In genomic region chr3:170364965-170365364, GRCh38 we compare ENCODE assay signal across 16 cellular contexts. TPM values are rescaled to one million over a fixed set of nuclear protein-coding genes. Genes with fewer than 3 reads are reported as not detected.
DNase-seq lines count a peak whose midpoint lies in the region; ATAC-seq and TF ChIP-seq lines count a peak whose summit lies in the region.
"Had no signal": no experiment of that assay in that cellular context is flagged by ENCODE, and none has a peak within 500 bp of the region (broad histone marks: within the 10 kb centered on the region; RNA-seq: fewer than 3 reads in every experiment).

No MANE protein-coding gene starts in this region.

- H3K27ac Mint-ChIP-seq in endodermal cell (no peak overlapping the region), nephron (no peak overlapping the region)
- H3K27ac Mint-ChIP-seq: CD8-positive, alpha-beta T cell had no signal

- no peaks in the 10 kb centered on the region for H3K27me3 Mint-ChIP-seq in endodermal cell (ENCODE audit: insufficient read depth)
- H3K27me3 Mint-ChIP-seq in nephron (ENCODE audit: low read depth): no peaks in the 10 kb centered on the region

- H3K4me1 Mint-ChIP-seq in endodermal cell (peaks cover 20% of the 10 kb centered on the region), nephron (peaks cover 39% of the 10 kb centered on the region)

- peaks cover 13% of the 10 kb centered on the region for H3F3A ChIP-seq in DOHH2 (ENCODE audit: control insufficient read depth, insufficient read depth)

- ATAC-seq in GM21717 (IDR thresholded peaks at IDR 0.05; ENCODE audit: unreplicated experiment) (no peak), left cardiac atrium (no peak)
- ATAC-seq: CD8-positive, alpha-beta T cell had no signal

- no peaks in the 10 kb centered on the region for H3K9me2 ChIP-seq in DOHH2 (replicated peaks; ENCODE audit: control insufficient read depth, low read length)

- H3K36me3 ChIP-seq in DOHH2 (ENCODE audit: control insufficient read depth, low read length) (peaks cover 84% of the 10 kb centered on the region), OCI-LY3 (replicated peaks; ENCODE audit: low read depth, low read length) (peaks cover 59% of the 10 kb centered on the region), endodermal cell (ENCODE audit: control insufficient read depth, insufficient read depth, low read length) (peaks cover 96% of the 10 kb centered on the region)
- H3K36me3 ChIP-seq: suprapubic skin had no signal

- H3K4me3 ChIP-seq in DOHH2 (ENCODE audit: low read length) (peak overlapping the region; percentile 18), OCI-LY3 (ENCODE audit: low read length) (peak overlapping the region; percentile 39), endodermal cell (ENCODE audit: low read length) (peak overlapping the region; percentile 94)
- H3K4me3 ChIP-seq: suprapubic skin had no signal

- no peak overlapping the region for H2AFZ ChIP-seq in OCI-LY3 (ENCODE audit: low read depth, low read length)

- H3K9ac ChIP-seq in OCI-LY3 (ENCODE audit: low read length) (no peak overlapping the region), endodermal cell (ENCODE audit: extremely low read depth, low read length, poor library complexity, severe bottlenecking) (no peak overlapping the region)

- H3K9me3 ChIP-seq in DOHH2 (ENCODE audit: control insufficient read depth, insufficient read depth, low read length) (no peaks in the 10 kb centered on the region), OCI-LY3 (ENCODE audit: insufficient read depth, low read length) (no peaks in the 10 kb centered on the region), endodermal cell (ENCODE audit: control insufficient read depth, low read length) (peaks cover 19% of the 10 kb centered on the region)
- H3K9me3 ChIP-seq: suprapubic skin had no signal

- DNase-seq in endodermal cell (no peak), retina (no peak), GF-D8 (lab: John Stamatoyannopoulos, UW) (no peak), left cardiac atrium (no peak)
- DNase-seq: activated CD4-positive, alpha-beta T cell treated with anti-CD3 and anti-CD28 coated beads, Interleukin-2, amount 50 U/mL, for 1 hour; activated CD8-positive, alpha-beta memory T cell treated with anti-CD3 and anti-CD28 coated beads, Interleukin-2, amount 50 U/mL, for 48 hours; CD8-positive, alpha-beta T cell; DND-41; midbrain; NCI-H1105 treated with DMSO at 0.1 percent for 48 hours; NCI-H2081 treated with DMSO at 0.1 percent for 48 hours had no signal

- H3K27me3 ChIP-seq in DOHH2 (ENCODE audit: control insufficient read depth, low read length) (no peaks in the 10 kb centered on the region), OCI-LY3 (ENCODE audit: low read depth, low read length) (no peaks in the 10 kb centered on the region), endodermal cell (ENCODE audit: control insufficient read depth, insufficient read depth, low read length, poor library complexity, severe bottlenecking) (no peaks in the 10 kb centered on the region)
- H3K27me3 ChIP-seq: suprapubic skin had no signal

- intact Hi-C loops in left cardiac atrium (cut with DNase I): no loop called here

- H3K4me1 ChIP-seq in DOHH2 (ENCODE audit: control insufficient read depth, low read length): peaks cover 90% of the 10 kb centered on the region
- H3K4me1 ChIP-seq in OCI-LY3 (ENCODE audit: low read length): peaks cover 73% of the 10 kb centered on the region
- peaks cover 2% of the 10 kb centered on the region for H3K4me1 ChIP-seq in endodermal cell (ENCODE audit: control insufficient read depth, insufficient read depth, low read length)

- 96 to 100% methylated on average over 1 to 4 of the region's 4 CpGs for WGBS in endodermal cell (ENCODE audit: insufficient coverage in 1 of 2, insufficient read length in 1 of 2), 2 experiments

- H3K9me3 Mint-ChIP-seq in endodermal cell (no peaks in the 10 kb centered on the region), nephron (peaks cover 2% of the 10 kb centered on the region)

- H3K79me2 ChIP-seq in DOHH2 (ENCODE audit: control insufficient read depth, low read length): peaks cover 100% of the 10 kb centered on the region
- H3K79me2 ChIP-seq in OCI-LY3 (ENCODE audit: low read length): peaks cover 100% of the 10 kb centered on the region

- H3K4me3 Mint-ChIP-seq in endodermal cell: peak overlapping the region; percentile 90
- peak overlapping the region; percentile 53 to 69 (median 63) for H3K4me3 Mint-ChIP-seq in nephron
- H3K4me3 Mint-ChIP-seq: CD8-positive, alpha-beta T cell had no signal

- H4K20me1 ChIP-seq in DOHH2 (ENCODE audit: control insufficient read depth, insufficient read depth, low read depth, low read length) (no peaks in the 10 kb centered on the region; the same call in 1 of the 2 replicates), OCI-LY3 (ENCODE audit: insufficient read depth, low read length) (peaks cover 56% of the 10 kb centered on the region)

- H3K4me2 ChIP-seq in DOHH2 (ENCODE audit: low read length): peak overlapping the region; percentile 45
- H3K4me2 ChIP-seq in OCI-LY3 (ENCODE audit: low read length): peak overlapping the region; percentile 35

- no peak for TF ChIP-seq CTCF in DOHH2 (IDR thresholded peaks at IDR 0.05; ENCODE audit: low read depth, low read length, poor library complexity, severe bottlenecking)
- no peak for TF ChIP-seq CTCF in OCI-LY3 (IDR thresholded peaks at IDR 0.05; ENCODE audit: low read depth, low read length)
- no peak for TF ChIP-seq CTCF in endodermal cell (conservative IDR thresholded peaks at IDR 0.05)
- no peak for TF ChIP-seq CTCF in nephron (IDR thresholded peaks at IDR 0.05; ENCODE audit: unreplicated experiment in 3 of 3)

- peaks cover 83% of the 10 kb centered on the region for H3K36me3 Mint-ChIP-seq in endodermal cell (ENCODE audit: low read depth)
- peaks cover 75% of the 10 kb centered on the region for H3K36me3 Mint-ChIP-seq in nephron (ENCODE audit: low read depth)

- no peak overlapping the region; the same call in 1 of the 2 replicates for H3K27ac ChIP-seq in DOHH2 (ENCODE audit: low read depth, low read length)
- peak overlapping the region; percentile 27 for H3K27ac ChIP-seq in OCI-LY3 (ENCODE audit: low read length)
- no peak overlapping the region for H3K27ac ChIP-seq in endodermal cell (ENCODE audit: low read depth, low read length)
- H3K27ac ChIP-seq: suprapubic skin had no signal

RNA-seq across cellular contexts. Expression of gene SKIL, which starts 7.5 kb away (rescaled TPM):
- 100 to 1,000 TPM; 147 to 174 TPM for total RNA-seq in endodermal cell
- polyA plus RNA-seq in endodermal cell (2013, experiment 1 of 2): 66.6 TPM
- polyA plus RNA-seq in endodermal cell (2013, experiment 2 of 2): 78.0 TPM
- total RNA-seq in left cardiac atrium: 10 to 100 TPM; 19.8 to 46.5 TPM

RNA-seq across cellular contexts. Expression of gene CLDN11, which starts 53.7 kb away (rescaled TPM):
- total RNA-seq in endodermal cell (10 to 100 TPM; 15.3 to 26.1 TPM), left cardiac atrium (10 to 100 TPM in 1 of 2 donors, 1 to 10 TPM in 1; 9.4 to 12.9 TPM)
- 14.0 TPM for polyA plus RNA-seq in endodermal cell (2013, experiment 1 of 2)
- polyA plus RNA-seq in endodermal cell (2013, experiment 2 of 2): 14.3 TPM
- total RNA-seq: CD8-positive, alpha-beta T cell had no signal

Comparison
In these comparisons a context has a peak if more than half of its experiments do, and no peak if none do; other contexts are left out.
1. H3K4me3 ChIP-seq: peak in every context shown above with its lines; median percentile 94 in endodermal cell; 39 in OCI-LY3; 18 in DOHH2.